12 cellular contexts compared by ENCODE assay signal in the genomic region with DNA sequence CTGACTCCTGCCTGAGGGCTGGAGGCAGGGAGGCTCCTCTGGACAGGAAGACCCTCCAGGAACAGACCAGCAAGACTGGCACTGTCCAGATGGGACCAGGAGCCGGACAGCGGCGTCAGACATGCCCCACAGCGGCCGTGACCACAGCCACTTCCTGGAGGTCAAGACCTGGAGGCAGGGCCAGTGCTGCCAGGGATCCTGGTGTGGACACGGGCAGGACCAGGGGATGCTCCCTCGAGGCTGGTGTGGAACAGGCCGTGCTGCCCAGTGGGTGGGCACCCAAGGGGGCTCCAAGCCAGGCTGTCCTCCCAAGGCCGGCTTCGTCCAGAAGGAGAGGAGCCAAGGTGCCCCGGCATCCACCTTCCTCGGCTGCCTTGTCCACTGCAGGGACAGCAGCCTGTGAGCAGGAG. TPM values are rescaled to one million over a fixed set of nuclear protein-coding genes. Genes with fewer than 3 reads are reported as not detected.
A peak's percentile ranks its signal among the peaks of the same experiment; 100 is the strongest.
DNase-seq lines count a peak whose midpoint lies in the region; ATAC-seq, FAIRE-seq and TF ChIP-seq lines count a peak whose summit lies in the region.
"Had no signal": no experiment of that assay in that cellular context is flagged by ENCODE, and none has a peak within 500 bp of the region (broad histone marks: within the 10 kb centered on the region; RNA-seq: fewer than 3 reads in every experiment).

No MANE protein-coding gene starts in this region.

- H2AFZ ChIP-seq in endothelial cell of umbilical vein (ENCODE audit: low read depth, low read length), result peak overlapping the region; percentile 26
- H2AFZ ChIP-seq in parathyroid adenoma, result peak overlapping the region; percentile 75

- intact Hi-C loops in endothelial cell of umbilical vein (cut with micrococcal nuclease), result loop anchor here (1.0 to 10.0 kb wide), 2 partner anchors 12 to 192 kb away; a partner anchor contains a TSS

- H3K9me3 ChIP-seq in endothelial cell of umbilical vein (replicated peaks; ENCODE audit: control insufficient read depth, insufficient read depth, low read length) (no peaks in the 10 kb centered on the region), parathyroid adenoma (ENCODE audit: control insufficient read depth, low read length) (no peaks in the 10 kb centered on the region)

- FAIRE-seq in RCC 7860 (lab: Jason Lieb, UNC) (peak; percentile 29), endothelial cell of umbilical vein (lab: Jason Lieb, UNC) (peak; percentile 95)

- DNase-seq in RCC 7860 (ENCODE audit: low spot score) (peak; percentile 79), endothelial cell of umbilical vein (ENCODE audit: low read depth, low spot score) (no peak), NCI-H82 (lab: John Stamatoyannopoulos, UW) (no peak)
- DNase-seq in stimulated activated CD4-positive, alpha-beta T cell treated with anti-CD3 and anti-CD28 coated beads, Interleukin-4, amount 100 ng/mL, for 1 hour, result no peak
- no peak for DNase-seq in stimulated activated CD4-positive, alpha-beta T cell treated with anti-CD3 and anti-CD28 coated beads, Interleukin-2, amount 100 ng/mL, for 24 hours
- DNase-seq: activated CD4-positive, CD25-positive, alpha-beta regulatory T cell treated with anti-CD3 and anti-CD28 coated beads, Interleukin-2, amount 50 U/mL, for 72 hours; DMS79 treated with DMSO at 0.1 percent for 48 hours; H9; NCI-H1105 had no signal

- H3K27ac ChIP-seq in C4-2B (peak overlapping the region; percentile 39), endothelial cell of umbilical vein (ENCODE audit: insufficient read depth, low read depth, low read length) (peak overlapping the region; percentile 98), parathyroid adenoma (peak overlapping the region; percentile 75)

- H3K79me2 ChIP-seq in endothelial cell of umbilical vein (ENCODE audit: control insufficient read depth, insufficient read depth, low read length), result no peaks in the 10 kb centered on the region
- H3K79me2 ChIP-seq in parathyroid adenoma, result no peaks in the 10 kb centered on the region

- TF ChIP-seq CTCF in C4-2B (conservative IDR thresholded peaks at IDR 0.05), result no peak
- TF ChIP-seq CTCF in endothelial cell of umbilical vein (IDR thresholded peaks at IDR 0.05; ENCODE audit: extremely low read depth in 1 of 2, insufficient read depth in 1 of 2, low read depth in 1 of 2, low read length in 2 of 2), result no peak
- TF ChIP-seq CTCF in parathyroid adenoma (IDR thresholded peaks at IDR 0.05), result no peak

- dilution Hi-C loops in endothelial cell of umbilical vein (cut with MboI; ENCODE audit: extremely low pct_ligation_motif_present, low sequenced_read_pairs), result no loop called here

- no peaks in the 10 kb centered on the region for H3K27me3 ChIP-seq in endothelial cell of umbilical vein (ENCODE audit: control insufficient read depth in 2 of 2, insufficient read depth in 2 of 2, low read length in 2 of 2)
- H3K27me3 ChIP-seq in parathyroid adenoma (ENCODE audit: control insufficient read depth, insufficient read depth, low read length), result no peaks in the 10 kb centered on the region

- TSS peak; percentile 89 for BruUV-seq in endothelial cell of umbilical vein (replicated peaks; lab: Mats Ljungman, UMichigan)

- peak overlapping the region; percentile 52 for H3K4me2 ChIP-seq in endothelial cell of umbilical vein (ENCODE audit: insufficient read depth, low read length)
- peak overlapping the region; percentile 60 for H3K4me2 ChIP-seq in parathyroid adenoma (ENCODE audit: low read length)

- H3K9ac ChIP-seq in endothelial cell of umbilical vein (replicated peaks; ENCODE audit: extremely low read depth, insufficient read depth, low read length) (peak overlapping the region; percentile 81), parathyroid adenoma (no peak overlapping the region)

- H3K36me3 ChIP-seq in endothelial cell of umbilical vein (ENCODE audit: control insufficient read depth in 2 of 2, extremely low read depth in 1 of 2, insufficient read depth in 2 of 2, low read length in 2 of 2) (no peaks in the 10 kb centered on the region), parathyroid adenoma (ENCODE audit: control insufficient read depth, insufficient read depth, low read length) (no peaks in the 10 kb centered on the region)

- TF ChIP-seq POLR2A in endothelial cell of umbilical vein (IDR thresholded peaks at IDR 0.05; ENCODE audit: low read depth, low read length), result no peak

- no peaks in the 10 kb centered on the region for H3K9me1 ChIP-seq in endothelial cell of umbilical vein (replicated peaks; ENCODE audit: control insufficient read depth, extremely low read depth, insufficient read depth, low read length)

- POLR2A ChIA-PET in endothelial cell of umbilical vein (lab: Charles Lee), result no interaction called here

- CTCF ChIA-PET in endothelial cell of umbilical vein (lab: Charles Lee), result interaction anchor here (5.3 kb wide), 1 partner anchor 12 kb away, joined by 22 read pairs; no protein-coding TSS in a partner anchor

- H3K4me1 ChIP-seq in endothelial cell of umbilical vein (ENCODE audit: control insufficient read depth, extremely low read depth, insufficient read depth, low read length), result peaks cover 28% of the 10 kb centered on the region
- H3K4me1 ChIP-seq in parathyroid adenoma, result peaks cover 22% of the 10 kb centered on the region

- H3K4me3 ChIP-seq in endothelial cell of umbilical vein (replicated peaks in 1 of 3; ENCODE audit: insufficient read depth in 1 of 3, low read depth in 1 of 3, low read length in 3 of 3) (no peak overlapping the region), parathyroid adenoma (ENCODE audit: low read depth, low read length) (peak overlapping the region; percentile 26)

- ATAC-seq in GM18868 (IDR thresholded peaks at IDR 0.05; ENCODE audit: unreplicated experiment), result no peak

- no peaks in the 10 kb centered on the region for H4K20me1 ChIP-seq in endothelial cell of umbilical vein (replicated peaks; ENCODE audit: control insufficient read depth, extremely low read depth, insufficient read depth, low read length)

TF ChIP-seq in endothelial cell of umbilical vein, 7 proteins besides CTCF, POLR2A, EP300 and RAD21:
- TF ChIP-seq EZH2 (IDR thresholded peaks at IDR 0.05; ENCODE audit: borderline replicate concordance, low read depth, low read length, severe bottlenecking) (no peak), POLR2AphosphoS5 (IDR thresholded peaks at IDR 0.05; ENCODE audit: insufficient read depth, low read depth, low read length) (no peak), MYC (IDR thresholded peaks at IDR 0.05; ENCODE audit: low read depth, low read length) (no peak), GATA2 (IDR thresholded peaks at IDR 0.05; ENCODE audit: insufficient read depth, insufficient read length, low read depth, low read length) (no peak), FOS (IDR thresholded peaks at IDR 0.05; ENCODE audit: borderline replicate concordance, insufficient read depth, low read length) (no peak), JUN (IDR thresholded peaks at IDR 0.05; ENCODE audit: borderline replicate concordance, insufficient read depth, insufficient read length, low read depth) (no peak)
- TF ChIP-seq, protein P1, sequence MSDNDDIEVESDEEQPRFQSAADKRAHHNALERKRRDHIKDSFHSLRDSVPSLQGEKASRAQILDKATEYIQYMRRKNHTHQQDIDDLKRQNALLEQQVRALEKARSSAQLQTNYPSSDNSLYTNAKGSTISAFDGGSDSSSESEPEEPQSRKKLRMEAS (IDR thresholded peaks at IDR 0.05; ENCODE audit: insufficient read depth, insufficient read length), result no peak

RNA-seq across cellular contexts. Expression of a gene that starts 4.5 kb away (rescaled TPM):
- 31.6 and 40.9 TPM in 2 replicates for total RNA-seq in endothelial cell of umbilical vein
- 18.6 and 19.7 TPM in 2 replicates for polyA plus RNA-seq in endothelial cell of umbilical vein
- 3.9 and 6.4 TPM in 2 replicates for polyA plus RNA-seq in endothelial cell of umbilical vein (2011; cell fraction: cytosol; rRNA removed)
- polyA plus RNA-seq in endothelial cell of umbilical vein (2011; cell fraction: nucleus; rRNA removed), result 167 and 183 TPM in 2 replicates
- 9.3 and 11.4 TPM in 2 replicates for polyA plus RNA-seq in endothelial cell of umbilical vein (2012)
- 15.8 and 16.5 TPM in 2 replicates for polyA minus RNA-seq in endothelial cell of umbilical vein
- polyA minus RNA-seq in endothelial cell of umbilical vein (2011; cell fraction: cytosol; rRNA and poly(A)+ RNA removed), result 16.3 TPM
- polyA minus RNA-seq in endothelial cell of umbilical vein (2011; cell fraction: nucleus; rRNA and poly(A)+ RNA removed), result 31.4 and 37.9 TPM in 2 replicates

RNA-seq across cellular contexts. Expression of a gene that starts 11.7 kb away (rescaled TPM):
- 171 and 229 TPM in 2 replicates for total RNA-seq in endothelial cell of umbilical vein
- polyA plus RNA-seq in endothelial cell of umbilical vein, result 95.9 and 140 TPM in 2 replicates
- polyA plus RNA-seq in endothelial cell of umbilical vein (2011; cell fraction: cytosol; rRNA removed), result 52.1 and 69.8 TPM in 2 replicates
- 40.9 and 41.0 TPM in 2 replicates for polyA plus RNA-seq in endothelial cell of umbilical vein (2011; cell fraction: nucleus; rRNA removed)
- polyA plus RNA-seq in endothelial cell of umbilical vein (2012), result 119 and 153 TPM in 2 replicates
- 98.9 and 118 TPM in 2 replicates for polyA minus RNA-seq in endothelial cell of umbilical vein
- polyA minus RNA-seq in endothelial cell of umbilical vein (2011; cell fraction: cytosol; rRNA and poly(A)+ RNA removed), result 158 TPM
- polyA minus RNA-seq in endothelial cell of umbilical vein (2011; cell fraction: nucleus; rRNA and poly(A)+ RNA removed), result 31.0 and 31.5 TPM in 2 replicates

RNA-seq across cellular contexts. Expression of a gene that starts 56.4 kb away (rescaled TPM):
- total RNA-seq in endothelial cell of umbilical vein, result 143 and 155 TPM in 2 replicates
- 123 and 127 TPM in 2 replicates for polyA plus RNA-seq in endothelial cell of umbilical vein
- 137 and 147 TPM in 2 replicates for polyA plus RNA-seq in endothelial cell of umbilical vein (2011; cell fraction: cytosol; rRNA removed)
- 510 and 541 TPM in 2 replicates for polyA plus RNA-seq in endothelial cell of umbilical vein (2011; cell fraction: nucleus; rRNA removed)
- polyA plus RNA-seq in endothelial cell of umbilical vein (2012), result 147 and 161 TPM in 2 replicates
- polyA minus RNA-seq in endothelial cell of umbilical vein, result 108 and 121 TPM in 2 replicates
- polyA minus RNA-seq in endothelial cell of umbilical vein (2011; cell fraction: cytosol; rRNA and poly(A)+ RNA removed), result 34.4 TPM
- polyA minus RNA-seq in endothelial cell of umbilical vein (2011; cell fraction: nucleus; rRNA and poly(A)+ RNA removed), result 96.1 and 97.5 TPM in 2 replicates

Comparison
In these comparisons a context has a peak if more than half of its experiments do, and no peak if none do; other contexts are left out.
1. H3K27ac ChIP-seq: peak in every context shown above with its lines; median percentile 98 in endothelial cell of umbilical vein; 75 in parathyroid adenoma; 39 in C4-2B.